Comparison of ENCODE assay signal across 20 cellular contexts in genomic region chr2:144406111-144406788, GRCh38.
A peak's percentile ranks its signal among the peaks of the same experiment; 100 is the strongest.
DNase-seq lines count a peak whose midpoint lies in the region; TF ChIP-seq lines count a peak whose summit lies in the region.
"Had no signal": no experiment of that assay in that cellular context is flagged by ENCODE, and none has a peak within 500 bp of the region (broad histone marks: within the 10 kb centered on the region; RNA-seq: fewer than 3 reads in every experiment).

No MANE protein-coding gene starts in this region.

- H3K36me3 ChIP-seq in neutrophil = peaks cover 16% of the 10 kb centered on the region
- H3K36me3 ChIP-seq in CD4-positive, alpha-beta memory T cell (ENCODE audit: insufficient read depth, low read length) = no peaks in the 10 kb centered on the region
- H3K36me3 ChIP-seq: prostate gland had no signal

- H3K36me3 Mint-ChIP-seq in CD4-positive, alpha-beta memory T cell = no peaks in the 10 kb centered on the region

- DNase-seq in AG09309 (ENCODE audit: low read depth) = peak; percentile 11
- DNase-seq in LNCaP clone FGC (ENCODE audit: low read depth) = peak; percentile 18
- no peak for DNase-seq in CD4-positive, alpha-beta memory T cell
- DNase-seq in posterior vena cava (ENCODE audit: low spot score) = no peak
- no peak for DNase-seq in NCI-H2227 (lab: John Stamatoyannopoulos, UW; ENCODE audit: unreplicated experiment)
- no peak for DNase-seq in T-helper 1 cell
- DNase-seq: ACHN; activated naive CD4-positive, alpha-beta T cell treated with anti-CD3 and anti-CD28 coated beads, Interleukin-2, amount 50 U/mL, for 16 hours; activated T-cell treated with anti-CD3 and anti-CD28 coated beads for 4 hours; dermis blood vessel endothelial cell; DMS79 treated with DMSO at 0.1 percent for 48 hours; H7; left lung; NCI-H187 treated with DMSO at 0.1 percent for 48 hours; stimulated activated naive CD8-positive, alpha-beta T cell treated with anti-CD3 and anti-CD28 coated beads, Interleukin-15, amount 100 ng/mL, for 72 hours had no signal

- POLR2A ChIA-PET in CD4-positive, alpha-beta memory T cell (lab: Charles Lee; ENCODE audit: partially characterized antibody) = no interaction called here

- H3K4me3 ChIP-seq in AG09309 (ENCODE audit: control insufficient read depth, low read depth, low read length) (no peak overlapping the region), LNCaP clone FGC (ENCODE audit: low read depth, low read length) (no peak overlapping the region), neutrophil (ENCODE audit: low read depth in 1 of 2, low read length in 1 of 2) (no peak overlapping the region)
- H3K4me3 ChIP-seq in CD4-positive, alpha-beta memory T cell (ENCODE audit: low read length in 2 of 2) = no peak overlapping the region
- H3K4me3 ChIP-seq: left lung, prostate gland had no signal

- H3K4me3 Mint-ChIP-seq in CD4-positive, alpha-beta memory T cell = no peak overlapping the region
- H3K4me3 Mint-ChIP-seq: brain; stimulated activated naive CD8-positive, alpha-beta T cell treated with anti-CD3 and anti-CD28 coated beads, Interleukin-15, amount 100 ng/mL, for 72 hours had no signal

- peak overlapping the region; percentile 62 for H3K27ac ChIP-seq in cingulate gyrus (ENCODE audit: low read depth, low read length)
- H3K27ac ChIP-seq in neutrophil = peak overlapping the region; percentile 2
- no peak overlapping the region for H3K27ac ChIP-seq in CD4-positive, alpha-beta memory T cell (ENCODE audit: low read depth, low read length)
- H3K27ac ChIP-seq: prostate gland, RWPE1 had no signal

- intact Hi-C loops in CD4-positive, alpha-beta memory T cell (cut with micrococcal nuclease) = no loop called here
- intact Hi-C loops in posterior vena cava (cut with DNase I) = no loop called here

- H3K27me3 Mint-ChIP-seq in CD4-positive, alpha-beta memory T cell = peaks cover 0 to 6% of the 10 kb centered on the region in 2 donors
- H3K27me3 Mint-ChIP-seq: brain; stimulated activated naive CD8-positive, alpha-beta T cell treated with anti-CD3 and anti-CD28 coated beads, Interleukin-15, amount 100 ng/mL, for 72 hours had no signal

- CTCF ChIA-PET in CD4-positive, alpha-beta memory T cell (lab: Charles Lee; ENCODE audit: partially characterized antibody) = no interaction called here

- peaks cover 10 to 14% of the 10 kb centered on the region in 2 experiments for H3K4me1 ChIP-seq in neutrophil (ENCODE audit: control insufficient read depth in 1 of 2, insufficient read depth in 1 of 2, low read depth in 1 of 2, low read length in 1 of 2)
- H3K4me1 ChIP-seq in CD4-positive, alpha-beta memory T cell (ENCODE audit: insufficient read depth, low read length) = no peaks in the 10 kb centered on the region
- H3K4me1 ChIP-seq: prostate gland had no signal

- H3K27me3 ChIP-seq in neutrophil = no peaks in the 10 kb centered on the region
- no peaks in the 10 kb centered on the region for H3K27me3 ChIP-seq in CD4-positive, alpha-beta memory T cell (ENCODE audit: insufficient read depth, low read length)
- H3K27me3 ChIP-seq: left lung had no signal

- H3K9me3 Mint-ChIP-seq in CD4-positive, alpha-beta memory T cell = no peaks in the 10 kb centered on the region
- H3K9me3 Mint-ChIP-seq: brain; stimulated activated naive CD8-positive, alpha-beta T cell treated with anti-CD3 and anti-CD28 coated beads, Interleukin-15, amount 100 ng/mL, for 72 hours had no signal

- no peak overlapping the region for H3K27ac Mint-ChIP-seq in CD4-positive, alpha-beta memory T cell

- H3K9me3 ChIP-seq in neutrophil = no peaks in the 10 kb centered on the region
- H3K9me3 ChIP-seq in CD4-positive, alpha-beta memory T cell (ENCODE audit: control insufficient read depth in 1 of 2, low read length in 2 of 2) = no peaks in the 10 kb centered on the region
- H3K9me3 ChIP-seq: left lung, prostate gland had no signal

- TF ChIP-seq CTCF in AG09309 (IDR thresholded peaks at IDR 0.05; ENCODE audit: control insufficient read depth, insufficient read depth, low read depth, low read length, missing control alignments) = no peak
- no peak for TF ChIP-seq CTCF in LNCaP clone FGC (IDR thresholded peaks at IDR 0.05; ENCODE audit: control insufficient read depth, extremely low read depth, insufficient read depth)
- no peak for TF ChIP-seq CTCF in neutrophil (IDR thresholded peaks at IDR 0.05)

- peaks cover 0 to 2% (median 0%) of the 10 kb centered on the region in 4 donors for H3K4me1 Mint-ChIP-seq in CD4-positive, alpha-beta memory T cell
- H3K4me1 Mint-ChIP-seq: stimulated activated naive CD8-positive, alpha-beta T cell treated with anti-CD3 and anti-CD28 coated beads, Interleukin-15, amount 100 ng/mL, for 72 hours had no signal

Comparison
In these comparisons a context has a peak if more than half of its experiments do, and no peak if none do; other contexts are left out.
1. DNase-seq: peak in AG09309 (single experiment) and LNCaP clone FGC (single experiment); none in CD4-positive, alpha-beta memory T cell (0 of 5), posterior vena cava (single experiment), NCI-H2227 (single experiment) and T-helper 1 cell (0 of 5).